17 cellular contexts compared by ENCODE assay signal in the genomic region with DNA sequence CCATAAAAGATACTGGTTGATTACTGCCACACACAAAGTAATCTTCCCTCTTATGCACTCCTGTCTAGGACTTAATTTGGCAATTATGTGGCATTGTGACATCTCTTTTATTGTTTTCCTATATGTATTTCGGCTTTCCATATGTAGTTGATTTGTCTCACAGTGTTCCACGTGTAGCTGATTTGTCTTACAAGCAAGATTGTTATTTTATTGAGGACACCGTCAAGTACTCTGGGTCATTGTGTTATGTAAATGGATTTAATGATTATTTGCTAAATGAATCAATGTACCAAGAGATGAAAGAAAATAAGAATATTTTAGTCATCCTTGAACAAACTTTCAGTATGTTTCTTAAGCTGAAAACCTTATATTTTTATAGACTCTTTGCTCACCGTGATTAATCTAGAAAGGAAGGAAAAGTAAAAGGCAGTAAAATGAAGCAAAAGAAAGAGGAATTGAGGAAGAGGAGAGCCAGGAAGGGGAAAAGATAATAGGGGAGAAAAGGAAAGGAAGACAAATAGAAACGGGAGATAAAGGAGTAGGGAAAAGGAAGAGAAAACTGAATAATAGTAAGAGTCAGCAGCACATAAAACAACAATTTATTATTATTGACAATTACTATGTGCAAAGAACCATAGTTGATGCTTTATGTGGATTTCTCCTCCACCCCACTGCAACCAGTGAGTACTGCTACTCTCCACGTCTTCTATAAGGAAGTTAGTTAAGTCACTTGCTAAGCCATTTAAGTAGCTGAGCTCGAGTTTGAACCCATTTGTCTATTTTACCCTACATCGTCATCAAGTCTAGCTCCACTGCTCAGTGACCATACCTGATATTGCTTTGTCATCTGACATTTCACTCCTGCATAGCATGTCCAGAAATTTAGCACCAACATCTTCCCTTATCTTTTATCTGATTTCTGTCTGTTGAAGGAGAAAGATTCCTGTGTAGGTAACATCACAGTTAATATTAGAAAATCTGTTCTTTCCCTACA.
"Had no signal": no experiment of that assay in that cellular context is flagged by ENCODE, and none has a peak within 500 bp of the region (broad histone marks: within the 10 kb centered on the region; RNA-seq: fewer than 3 reads in every experiment).

No MANE protein-coding gene starts in this region.

- H3K4me3 Mint-ChIP-seq: activated CD4-positive, alpha-beta memory T cell treated with anti-CD3 and anti-CD28 coated beads for 36 hours; activated CD8-positive, alpha-beta memory T cell treated with anti-CD3 and anti-CD28 coated beads, Interleukin-2, amount 10 ng/mL, durations not matched to agents 7 days and 5 days; activated naive CD4-positive, alpha-beta T cell treated with anti-CD3 and anti-CD28 coated beads for 36 hours; activated naive CD8-positive, alpha-beta T cell treated with anti-CD3 and anti-CD28 coated beads, Interleukin-2, amount 50 U/mL, for 24 hours; naive B cell; stimulated activated naive B cell treated with anti-CD40 and anti-IgM and Interleukin-4, amounts not matched to agents 10 μg/mL and 1 μg/mL and 100 μg/mL, for 72 hours had no signal

- H3K4me1 Mint-ChIP-seq: activated CD8-positive, alpha-beta memory T cell treated with anti-CD3 and anti-CD28 coated beads, Interleukin-2, amount 10 ng/mL, durations not matched to agents 7 days and 5 days; naive B cell; stimulated activated naive B cell treated with anti-CD40 and anti-IgM and Interleukin-4, amounts not matched to agents 10 μg/mL and 1 μg/mL and 100 μg/mL, for 72 hours had no signal

- H3K4me1 ChIP-seq: vagina had no signal

- H3K27me3 ChIP-seq: cardiac muscle cell, pancreas, transverse colon, vagina had no signal

- H3K36me3 Mint-ChIP-seq: activated CD4-positive, alpha-beta memory T cell treated with anti-CD3 and anti-CD28 coated beads for 36 hours; activated CD8-positive, alpha-beta memory T cell treated with anti-CD3 and anti-CD28 coated beads, Interleukin-2, amount 10 ng/mL, durations not matched to agents 7 days and 5 days; naive B cell; stimulated activated naive B cell treated with anti-CD40 and anti-IgM and Interleukin-4, amounts not matched to agents 10 μg/mL and 1 μg/mL and 100 μg/mL, for 72 hours had no signal

- H3K4me3 ChIP-seq: cardiac muscle cell, pancreas, transverse colon, vagina had no signal

- DNase-seq: activated CD4-positive, alpha-beta memory T cell treated with anti-CD3 and anti-CD28 coated beads for 36 hours; activated CD8-positive, alpha-beta memory T cell treated with anti-CD3 and anti-CD28 coated beads, Interleukin-2, amount 10 ng/mL, durations not matched to agents 7 days and 5 days; activated naive CD4-positive, alpha-beta T cell treated with anti-CD3 and anti-CD28 coated beads for 36 hours; activated naive CD8-positive, alpha-beta T cell treated with anti-CD3 and anti-CD28 coated beads, Interleukin-2, amount 50 U/mL, for 24 hours; activated T-cell treated with anti-CD3 and anti-CD28 coated beads, Interleukin-2, amount 50 U/mL, for 1 hour; left cardiac atrium; naive B cell; pancreas; retina; stimulated activated naive B cell treated with anti-CD40 and anti-IgM and Interleukin-4, amounts not matched to agents 10 μg/mL and 1 μg/mL and 100 μg/mL, for 72 hours; T1000; transverse colon; WERI-Rb-1 had no signal

- H3K27ac ChIP-seq: cardiac muscle cell, pancreas, transverse colon, vagina, WERI-Rb-1 had no signal

- H3K27ac Mint-ChIP-seq: activated CD4-positive, alpha-beta memory T cell treated with anti-CD3 and anti-CD28 coated beads for 36 hours; activated CD8-positive, alpha-beta memory T cell treated with anti-CD3 and anti-CD28 coated beads, Interleukin-2, amount 10 ng/mL, durations not matched to agents 7 days and 5 days; activated naive CD4-positive, alpha-beta T cell treated with anti-CD3 and anti-CD28 coated beads for 36 hours; activated naive CD8-positive, alpha-beta T cell treated with anti-CD3 and anti-CD28 coated beads, Interleukin-2, amount 50 U/mL, for 24 hours; activated T-helper 2 cell treated with anti-CD3 and anti-CD28 coated beads, Interferon-gamma antibody, Interleukin-2, Interleukin-4, amounts not matched to agents 10 μg/mL and 5 μg/mL and 100 μg/mL, durations not matched to agents 14 hours and 24 hours and 36 hours; naive B cell; stimulated activated naive B cell treated with anti-CD40 and anti-IgM and Interleukin-4, amounts not matched to agents 10 μg/mL and 1 μg/mL and 100 μg/mL, for 72 hours had no signal

- ATAC-seq: activated CD8-positive, alpha-beta memory T cell treated with anti-CD3 and anti-CD28 coated beads, Interleukin-2, amount 10 ng/mL, durations not matched to agents 7 days and 5 days; activated naive CD8-positive, alpha-beta T cell treated with anti-CD3 and anti-CD28 coated beads, Interleukin-2, amount 50 U/mL, for 24 hours; esophagus mucosa; stimulated activated naive B cell treated with anti-CD40 and anti-IgM and Interleukin-4, amounts not matched to agents 10 μg/mL and 1 μg/mL and 100 μg/mL, for 72 hours had no signal

- H3K9me3 Mint-ChIP-seq: activated CD4-positive, alpha-beta memory T cell treated with anti-CD3 and anti-CD28 coated beads for 36 hours; activated naive CD4-positive, alpha-beta T cell treated with anti-CD3 and anti-CD28 coated beads for 36 hours; activated naive CD8-positive, alpha-beta T cell treated with anti-CD3 and anti-CD28 coated beads, Interleukin-2, amount 50 U/mL, for 24 hours; activated T-helper 2 cell treated with anti-CD3 and anti-CD28 coated beads, Interferon-gamma antibody, Interleukin-2, Interleukin-4, amounts not matched to agents 10 μg/mL and 5 μg/mL and 100 μg/mL, durations not matched to agents 14 hours and 24 hours and 36 hours; naive B cell; stimulated activated naive B cell treated with anti-CD40 and anti-IgM and Interleukin-4, amounts not matched to agents 10 μg/mL and 1 μg/mL and 100 μg/mL, for 72 hours had no signal

- H3K36me3 ChIP-seq: cardiac muscle cell, pancreas, transverse colon, vagina, WERI-Rb-1 had no signal

- H3K9me3 ChIP-seq: pancreas, transverse colon, vagina had no signal

- H3K27me3 Mint-ChIP-seq: naive B cell; stimulated activated naive B cell treated with anti-CD40 and anti-IgM and Interleukin-4, amounts not matched to agents 10 μg/mL and 1 μg/mL and 100 μg/mL, for 72 hours had no signal
